Comparison of ENCODE assay signal across 3 cellular contexts in the genomic region with DNA sequence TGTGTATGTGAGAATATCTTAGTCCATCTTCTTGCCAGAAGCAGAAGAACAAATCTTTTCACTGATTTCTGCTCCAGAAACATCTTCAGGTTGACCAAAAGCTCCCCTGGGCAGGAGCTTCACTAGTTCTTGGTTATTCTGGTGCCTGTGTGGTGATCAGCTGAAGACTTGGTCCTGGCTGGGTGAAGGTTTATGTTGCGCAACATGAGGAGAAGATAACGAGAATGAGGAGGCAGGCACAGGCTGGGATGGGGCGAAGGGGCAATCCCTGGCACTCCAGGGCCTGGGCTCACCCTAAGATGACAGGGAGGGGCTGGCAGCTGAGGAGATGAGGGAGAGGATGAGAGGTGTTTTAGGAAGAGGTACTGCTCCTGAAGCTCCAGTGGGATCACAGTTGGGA.
TF ChIP-seq lines count a peak whose summit lies in the region.

No MANE protein-coding gene starts in this region.

TF ChIP-seq in IMR-90, 13 proteins besides CTCF, POLR2A, EP300 and RAD21:
- TF ChIP-seq MAZ (IDR thresholded peaks at IDR 0.05; ENCODE audit: borderline replicate concordance, low read depth, low read length) (no peak), RFX5 (IDR thresholded peaks at IDR 0.05; ENCODE audit: low read depth, low read length) (no peak), CEBPB (IDR thresholded peaks at IDR 0.05; ENCODE audit: low read depth, low read length) (peak; percentile 90), NFE2L2 (IDR thresholded peaks at IDR 0.05; ENCODE audit: low read depth, low read length) (no peak), USF2 (IDR thresholded peaks at IDR 0.05; ENCODE audit: low read depth, low read length) (no peak)

TF ChIP-seq in H1, 55 proteins besides CTCF, POLR2A, EP300 and RAD21:
- TF ChIP-seq CEBPB (IDR thresholded peaks at IDR 0.05; ENCODE audit: low read depth, low read length) (peak; percentile 80), NRF1 (IDR thresholded peaks at IDR 0.05; ENCODE audit: low read depth, low read length) (no peak)
TF ChIP-seq in H1: peak in this region for 1.

TF ChIP-seq in SK-N-SH, 30 proteins besides CTCF, POLR2A, EP300 and RAD21:
- TF ChIP-seq, protein P1, sequence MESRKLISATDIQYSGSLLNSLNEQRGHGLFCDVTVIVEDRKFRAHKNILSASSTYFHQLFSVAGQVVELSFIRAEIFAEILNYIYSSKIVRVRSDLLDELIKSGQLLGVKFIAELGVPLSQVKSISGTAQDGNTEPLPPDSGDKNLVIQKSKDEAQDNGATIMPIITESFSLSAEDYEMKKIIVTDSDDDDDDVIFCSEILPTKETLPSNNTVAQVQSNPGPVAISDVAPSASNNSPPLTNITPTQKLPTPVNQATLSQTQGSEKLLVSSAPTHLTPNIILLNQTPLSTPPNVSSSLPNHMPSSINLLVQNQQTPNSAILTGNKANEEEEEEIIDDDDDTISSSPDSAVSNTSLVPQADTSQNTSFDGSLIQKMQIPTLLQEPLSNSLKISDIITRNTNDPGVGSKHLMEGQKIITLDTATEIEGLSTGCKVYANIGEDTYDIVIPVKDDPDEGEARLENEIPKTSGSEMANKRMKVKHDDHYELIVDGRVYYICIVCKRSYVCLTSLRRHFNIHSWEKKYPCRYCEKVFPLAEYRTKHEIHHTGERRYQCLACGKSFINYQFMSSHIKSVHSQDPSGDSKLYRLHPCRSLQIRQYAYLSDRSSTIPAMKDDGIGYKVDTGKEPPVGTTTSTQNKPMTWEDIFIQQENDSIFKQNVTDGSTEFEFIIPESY (IDR thresholded peaks at IDR 0.05; ENCODE audit: borderline replicate concordance, low read depth): no peak
- TF ChIP-seq USF2 (IDR thresholded peaks at IDR 0.05; ENCODE audit: borderline replicate concordance, low read depth, low read length) (no peak), TCF12 (IDR thresholded peaks at IDR 0.05) (no peak), RFX5 (IDR thresholded peaks at IDR 0.05; ENCODE audit: low read length) (no peak), SMC3 (IDR thresholded peaks at IDR 0.05; ENCODE audit: low read depth, low read length) (no peak), NRF1 (IDR thresholded peaks at IDR 0.05; ENCODE audit: low read depth, low read length) (no peak), POLR2AphosphoS5 (IDR thresholded peaks at IDR 0.05; ENCODE audit: low read depth, low read length) (no peak), RCOR1 (IDR thresholded peaks at IDR 0.05; ENCODE audit: low read length) (no peak)
